Comparison of ENCODE assay signal across 9 cellular contexts in the genomic region with DNA sequence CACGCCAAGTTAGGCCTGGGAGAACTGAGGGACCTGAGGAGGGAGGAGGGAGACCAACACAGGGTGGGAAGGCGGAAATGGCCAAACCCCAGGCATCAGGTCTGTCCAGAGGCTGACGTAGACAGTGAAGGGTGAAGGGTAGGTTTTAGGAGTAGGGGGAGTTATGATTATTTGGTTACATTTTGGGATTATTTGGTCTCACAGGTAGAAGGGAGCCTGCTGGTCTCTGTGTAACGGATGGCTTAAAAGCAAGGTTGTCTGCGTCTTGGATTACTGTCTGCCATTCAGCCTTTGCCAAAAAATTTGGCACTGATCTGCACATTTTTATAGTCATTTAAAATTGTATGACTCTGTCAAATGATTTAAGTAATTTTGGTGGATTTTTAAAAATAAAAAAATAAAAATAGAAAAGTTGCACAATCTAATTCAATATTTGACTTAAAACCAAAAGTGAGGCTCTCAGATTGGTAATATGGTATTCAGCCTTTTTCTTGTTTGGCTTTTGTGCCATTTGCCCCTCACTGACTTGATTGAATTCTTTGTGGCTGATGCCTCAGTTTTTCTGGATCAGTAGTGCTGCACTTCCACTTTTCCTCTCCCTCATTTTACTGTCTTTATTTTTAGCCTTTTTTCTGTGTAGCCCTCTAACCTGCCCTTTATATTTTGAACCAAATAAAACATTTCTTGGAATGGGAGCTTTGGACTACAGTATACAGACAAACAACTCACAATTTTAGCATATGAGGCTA. TPM values are rescaled to one million over a fixed set of nuclear protein-coding genes. Genes with fewer than 3 reads are reported as not detected.
DNase-seq lines count a peak whose midpoint lies in the region; ATAC-seq, FAIRE-seq and TF ChIP-seq lines count a peak whose summit lies in the region.
"Had no signal": no experiment of that assay in that cellular context is flagged by ENCODE, and none has a peak within 500 bp of the region (broad histone marks: within the 10 kb centered on the region; RNA-seq: fewer than 3 reads in every experiment).

No MANE protein-coding gene starts in this region.

- H3K36me3 ChIP-seq in DND-41 (ENCODE audit: insufficient read depth, low read length) (peaks cover 9% of the 10 kb centered on the region), astrocyte (ENCODE audit: insufficient read depth, low read length) (peaks cover 11% of the 10 kb centered on the region)

- TF ChIP-seq CTCF in DND-41 (IDR thresholded peaks at IDR 0.05; ENCODE audit: borderline replicate concordance, extremely low read depth, low read length, poor library complexity, severe bottlenecking) = no peak
- no peak for TF ChIP-seq CTCF in astrocyte (IDR thresholded peaks at IDR 0.05; ENCODE audit: insufficient read depth, low read depth, low read length)

- H2AFZ ChIP-seq in DND-41 (ENCODE audit: low read depth, low read length) = peak overlapping the region; percentile 91
- H2AFZ ChIP-seq in astrocyte (ENCODE audit: low read depth, low read length) = peak overlapping the region; percentile 39

- no peaks in the 10 kb centered on the region for H3K9me3 Mint-ChIP-seq in IgD-negative memory B cell
- H3K9me3 Mint-ChIP-seq in astrocyte (ENCODE audit: unreplicated experiment) = no peaks in the 10 kb centered on the region
- H3K9me3 Mint-ChIP-seq in stimulated activated naive CD8-positive, alpha-beta T cell treated with anti-CD3 and anti-CD28 coated beads, Interleukin-15, amount 100 ng/mL, for 72 hours = no peaks in the 10 kb centered on the region

- H3K4me1 Mint-ChIP-seq in IgD-negative memory B cell = peaks cover 32 to 41% (median 34%) of the 10 kb centered on the region in 3 donors
- peaks cover 10% of the 10 kb centered on the region for H3K4me1 Mint-ChIP-seq in astrocyte (ENCODE audit: low read depth, unreplicated experiment)
- peaks cover 38% of the 10 kb centered on the region for H3K4me1 Mint-ChIP-seq in stimulated activated naive CD8-positive, alpha-beta T cell treated with anti-CD3 and anti-CD28 coated beads, Interleukin-15, amount 100 ng/mL, for 72 hours

- H3K79me2 ChIP-seq in DND-41 (ENCODE audit: insufficient read depth, low read length) = peaks cover 51% of the 10 kb centered on the region
- H3K79me2 ChIP-seq in astrocyte (ENCODE audit: insufficient read depth, low read length) = no peaks in the 10 kb centered on the region

- H3K27me3 ChIP-seq in DND-41 (ENCODE audit: insufficient read depth, low read length, poor library complexity) = no peaks in the 10 kb centered on the region
- no peaks in the 10 kb centered on the region for H3K27me3 ChIP-seq in astrocyte (ENCODE audit: insufficient read depth, low read length)

- H3K4me1 ChIP-seq in DND-41 (ENCODE audit: insufficient read depth, low read length) (peaks cover 34% of the 10 kb centered on the region), astrocyte (ENCODE audit: insufficient read depth, low read length) (peaks cover 29% of the 10 kb centered on the region)

- FAIRE-seq in astrocyte (lab: Jason Lieb, UNC) = no peak

- H3K27ac Mint-ChIP-seq in IgD-negative memory B cell (peak overlapping the region; percentile 87 to 97 (median 96)), astrocyte (ENCODE audit: unreplicated experiment) (peak overlapping the region; percentile 88)
- peak overlapping the region; percentile 93 to 98 for H3K27ac Mint-ChIP-seq in stimulated activated naive CD8-positive, alpha-beta T cell treated with anti-CD3 and anti-CD28 coated beads, Interleukin-15, amount 100 ng/mL, for 72 hours

- H3K36me3 Mint-ChIP-seq in IgD-negative memory B cell (no peaks in the 10 kb centered on the region), astrocyte (ENCODE audit: low read depth, unreplicated experiment) (peaks cover 12% of the 10 kb centered on the region)

- H3K27me3 Mint-ChIP-seq in IgD-negative memory B cell = no peaks in the 10 kb centered on the region
- H3K27me3 Mint-ChIP-seq in astrocyte (ENCODE audit: low read depth, unreplicated experiment) = no peaks in the 10 kb centered on the region
- no peaks in the 10 kb centered on the region for H3K27me3 Mint-ChIP-seq in stimulated activated naive CD8-positive, alpha-beta T cell treated with anti-CD3 and anti-CD28 coated beads, Interleukin-15, amount 100 ng/mL, for 72 hours

- H3K9me3 ChIP-seq in DND-41 (ENCODE audit: insufficient read depth, low read length, severe bottlenecking) (no peaks in the 10 kb centered on the region), astrocyte (ENCODE audit: insufficient read depth, low read depth, low read length) (no peaks in the 10 kb centered on the region)

- DNase-seq in DND-41 = no peak
- DNase-seq in astrocyte (ENCODE audit: low read depth) = no peak
- DNase-seq in islet precursor cell = peak; percentile 76
- peak in 1 of 2 donors; percentile 31 for DNase-seq in stimulated activated naive CD8-positive, alpha-beta T cell treated with anti-CD3 and anti-CD28 coated beads, Interleukin-15, amount 100 ng/mL, for 72 hours
- DNase-seq in activated effector memory CD4-positive, alpha-beta T cell treated with Interleukin-2 at 50 U/mL for 16 hours = no peak
- no peak for DNase-seq in NCI-H524 (lab: John Stamatoyannopoulos, UW)

- H4K20me1 ChIP-seq in DND-41 (ENCODE audit: insufficient read depth, low read length) = peaks cover 4% of the 10 kb centered on the region; the same call in 1 of the 2 replicates
- H4K20me1 ChIP-seq in astrocyte (ENCODE audit: insufficient read depth, low read length) = peaks cover 12% of the 10 kb centered on the region

- H3K9ac ChIP-seq in DND-41 (ENCODE audit: low read depth, low read length) (peak overlapping the region; percentile 83), astrocyte (ENCODE audit: low read length) (peak overlapping the region; percentile 68)

- H3K4me3 Mint-ChIP-seq in IgD-negative memory B cell (peak overlapping the region; percentile 92 to 100 (median 97)), astrocyte (ENCODE audit: unreplicated experiment) (peak overlapping the region; percentile 91)
- peak overlapping the region; percentile 89 to 97 for H3K4me3 Mint-ChIP-seq in stimulated activated naive CD8-positive, alpha-beta T cell treated with anti-CD3 and anti-CD28 coated beads, Interleukin-15, amount 100 ng/mL, for 72 hours

- H3K4me2 ChIP-seq in DND-41 (ENCODE audit: insufficient read depth, low read length) (peak overlapping the region; percentile 94), astrocyte (ENCODE audit: low read length) (peak overlapping the region; percentile 93)

- H3K27ac ChIP-seq in DND-41 (ENCODE audit: low read length) (peak overlapping the region; percentile 76), astrocyte (ENCODE audit: low read depth, low read length) (no peak overlapping the region)

- peak overlapping the region; percentile 69 to 76 for H3K4me3 ChIP-seq in DND-41 (ENCODE audit: low read depth in 1 of 2, low read length in 2 of 2)
- H3K4me3 ChIP-seq in astrocyte (ENCODE audit: insufficient read depth, low read depth, low read length) = peak overlapping the region; percentile 52

- ATAC-seq in DND-41 (ENCODE audit: insufficient read depth, low read depth) (no peak), GM21390 (IDR thresholded peaks at IDR 0.05; ENCODE audit: unreplicated experiment) (peak; percentile 39)
- ATAC-seq in stimulated activated naive CD8-positive, alpha-beta T cell treated with anti-CD3 and anti-CD28 coated beads, Interleukin-15, amount 100 ng/mL, for 72 hours = peak; percentile 46

RNA-seq across cellular contexts. Expression of gene MSMP, which starts 3.6 kb away (rescaled TPM):
- 3.8 TPM for polyA plus RNA-seq in IgD-negative memory B cell
- not detected in 2 replicates for total RNA-seq in astrocyte
- total RNA-seq: RPMI7951 had no signal

RNA-seq across cellular contexts. Expression of gene RGP1, which starts 8.6 kb away (rescaled TPM):
- polyA plus RNA-seq in IgD-negative memory B cell = 7.2 TPM
- total RNA-seq in astrocyte = 27.2 and 30.0 TPM in 2 replicates

RNA-seq across cellular contexts. Expression of gene GBA2, which starts 8.7 kb away (rescaled TPM):
- polyA plus RNA-seq in IgD-negative memory B cell = 34.6 TPM
- 38.3 and 42.5 TPM in 2 replicates for total RNA-seq in astrocyte

RNA-seq across cellular contexts. Expression of gene CREB3, which starts 25.2 kb away (rescaled TPM):
- 29.3 TPM for polyA plus RNA-seq in IgD-negative memory B cell
- 80.3 and 84.1 TPM in 2 replicates for total RNA-seq in astrocyte

RNA-seq across cellular contexts. Expression of gene TLN1, which starts 25.7 kb away (rescaled TPM):
- polyA plus RNA-seq in IgD-negative memory B cell = 106 TPM
- total RNA-seq in astrocyte = 518 and 525 TPM in 2 replicates
